Comparison of ENCODE assay signal across 8 cellular contexts in the genomic region with DNA sequence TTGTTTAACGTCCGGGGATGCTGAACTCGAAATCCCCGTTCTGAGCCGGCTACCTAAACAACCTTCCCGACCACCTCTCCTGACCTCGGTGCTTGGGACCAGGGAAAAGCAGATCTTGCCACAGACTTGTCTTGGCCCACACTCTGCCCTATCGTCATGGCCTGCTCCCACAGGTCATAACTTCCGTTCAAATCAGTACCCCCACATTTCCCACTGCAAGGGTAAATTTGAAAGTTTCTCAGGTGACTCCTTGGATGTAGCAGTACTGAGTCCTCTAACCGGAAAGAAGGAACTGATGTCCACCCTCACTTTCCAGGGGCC. TPM values are rescaled to one million over a fixed set of nuclear protein-coding genes. Genes with fewer than 3 reads are reported as not detected.
DNase-seq lines count a peak whose midpoint lies in the region; ATAC-seq and TF ChIP-seq lines count a peak whose summit lies in the region.

No MANE protein-coding gene starts in this region.

- H3K9me3 ChIP-seq in OCI-LY7 (ENCODE audit: low read length) (no peaks in the 10 kb centered on the region), esophagus squamous epithelium (no peaks in the 10 kb centered on the region)

- H3K9ac ChIP-seq in rectal smooth muscle tissue (ENCODE audit: low read length), result peak overlapping the region; percentile 39

- peaks cover 36% of the 10 kb centered on the region for H3K4me1 ChIP-seq in OCI-LY7 (ENCODE audit: insufficient read depth, low read length, poor library complexity, severe bottlenecking)
- peaks cover 19 to 46% (median 29%) of the 10 kb centered on the region in 3 donors for H3K4me1 ChIP-seq in esophagus squamous epithelium
- peaks cover 4% of the 10 kb centered on the region for H3K4me1 ChIP-seq in rectal smooth muscle tissue (ENCODE audit: control insufficient read depth, insufficient read depth, low read length)

- no peaks in the 10 kb centered on the region for H4K20me1 ChIP-seq in OCI-LY7 (ENCODE audit: insufficient read depth, low read length)

- peak; percentile 7 for ATAC-seq in GM21526 (IDR thresholded peaks at IDR 0.05; ENCODE audit: low FRiP score, unreplicated experiment)

- no peaks in the 10 kb centered on the region for H3K27me3 ChIP-seq in esophagus squamous epithelium
- no peaks in the 10 kb centered on the region for H3K27me3 ChIP-seq in rectal smooth muscle tissue (ENCODE audit: control insufficient read depth, insufficient read depth, low read length)

- H2AFZ ChIP-seq in OCI-LY7 (ENCODE audit: low read length), result no peak overlapping the region

- CTCF ChIA-PET in OCI-LY7 (lab: Charles Lee; ENCODE audit: unreplicated experiment), result interaction anchor here (0.7 kb wide), 1 partner anchor 88 kb away, joined by 3 read pairs; no protein-coding TSS in a partner anchor

- 6 to 7% methylated on average over 10 of the region's 10 CpGs for WGBS in esophagus squamous epithelium, 2 donors

- H3K4me3 ChIP-seq in OCI-LY7 (ENCODE audit: low read depth, low read length, poor library complexity, severe bottlenecking), result peak overlapping the region; percentile 62
- H3K4me3 ChIP-seq in esophagus squamous epithelium, result peak overlapping the region; percentile 13 to 82 (median 72)
- peak overlapping the region; percentile 59 for H3K4me3 ChIP-seq in rectal smooth muscle tissue (ENCODE audit: low read length)

- intact Hi-C loops in OCI-LY7 (cut with micrococcal nuclease; ENCODE audit: unreplicated experiment), result loop anchor here (5.0 kb wide), 1 partner anchor 47 kb away; the partner anchor contains the start of gene LRP10
- intact Hi-C loops in esophagus squamous epithelium (cut with DNase I), result no loop called here

- BruUV-seq in OCI-LY7 (replicated peaks; lab: Mats Ljungman, UMichigan), result TSS peak; percentile 87

- H3K36me3 ChIP-seq in OCI-LY7 (ENCODE audit: insufficient read depth, low read length) (peaks cover 76% of the 10 kb centered on the region), esophagus squamous epithelium (peaks cover 21 to 60% (median 23%) of the 10 kb centered on the region in 3 donors), rectal smooth muscle tissue (ENCODE audit: control insufficient read depth, insufficient read depth, low read length) (peaks cover 27% of the 10 kb centered on the region)

- DNase-seq in OCI-LY7 (ENCODE audit: low spot score), result no peak
- no peak for DNase-seq in esophagus squamous epithelium (lab: John Stamatoyannopoulos, UW)
- no peak for DNase-seq in NCI-H510A treated with DMSO at 0.1 percent for 48 hours (lab: John Stamatoyannopoulos, UW)
- DNase-seq in GDM1 (lab: John Stamatoyannopoulos, UW), result no peak
- no peak for DNase-seq in DMS53 treated with DMSO at 0.1 percent for 48 hours (lab: John Stamatoyannopoulos, UW; ENCODE audit: unreplicated experiment)
- DNase-seq in NCI-H146 treated with DMSO at 0.1 percent for 48 hours (lab: John Stamatoyannopoulos, UW; ENCODE audit: unreplicated experiment), result no peak

- TF ChIP-seq CTCF in OCI-LY7 (conservative IDR thresholded peaks at IDR 0.05; ENCODE audit: low read length) (no peak), esophagus squamous epithelium (IDR thresholded peaks at IDR 0.05) (no peak)

- peak overlapping the region; percentile 82 for H3K4me2 ChIP-seq in OCI-LY7 (ENCODE audit: low read length)

- POLR2A ChIA-PET in OCI-LY7 (lab: Charles Lee), result interaction anchor here (0.6 to 6.3 kb wide), 6 partner anchors 9 to 88 kb away, joined by 3 to 61 read pairs (median 4); partner anchors contain the start of gene PRMT5

- H3K9me2 ChIP-seq in OCI-LY7 (ENCODE audit: insufficient read depth, low read length), result no peaks in the 10 kb centered on the region

- no peak for TF ChIP-seq POLR2A in esophagus squamous epithelium (IDR thresholded peaks at IDR 0.05)

- H3K79me2 ChIP-seq in OCI-LY7 (ENCODE audit: insufficient read depth, low read depth, low read length), result peaks cover 40% of the 10 kb centered on the region

- H3K27ac ChIP-seq in OCI-LY7 (ENCODE audit: low read depth, low read length, poor library complexity, severe bottlenecking) (peak overlapping the region; percentile 78), esophagus squamous epithelium (peak overlapping the region; percentile 74 to 97 (median 94)), rectal smooth muscle tissue (ENCODE audit: low read depth, low read length) (peak overlapping the region; percentile 85)

RNA-seq across cellular contexts. Expression of gene RBM23, which starts 0.6 kb away (rescaled TPM):
- 81.0 and 106 TPM in 2 replicates for total RNA-seq in OCI-LY7 (2014; rRNA removed; shearing (Covaris generic))
- total RNA-seq in OCI-LY7 (2022) (90.1 and 91.0 TPM in 2 replicates), esophagus squamous epithelium (100 to 1,000 TPM in 1 of 4 donors, 10 to 100 TPM in 3; 40.0 to 101 (median 58.9) TPM)

RNA-seq across cellular contexts. Expression of gene PRMT5, which starts 9.6 kb away (rescaled TPM):
- total RNA-seq in OCI-LY7 (2014; rRNA removed; shearing (Covaris generic)), result 82.2 and 93.1 TPM in 2 replicates
- total RNA-seq in OCI-LY7 (2022), result 124 and 135 TPM in 2 replicates
- 10 to 100 TPM; 36.5 to 75.0 (median 66.1) TPM for total RNA-seq in esophagus squamous epithelium

RNA-seq across cellular contexts. Expression of gene REM2, which starts 36.5 kb away (rescaled TPM):
- 1.1 and 5.7 TPM in 2 replicates for total RNA-seq in OCI-LY7 (2014; rRNA removed; shearing (Covaris generic))
- total RNA-seq in OCI-LY7 (2022) (1.5 and 2.1 TPM in 2 replicates), esophagus squamous epithelium (under 1 TPM; 0.19 to 0.83 (median 0.32) TPM)

RNA-seq across cellular contexts. Expression of gene HAUS4, which starts 37.3 kb away (rescaled TPM):
- total RNA-seq in OCI-LY7 (2014; rRNA removed; shearing (Covaris generic)), result 105 and 126 TPM in 2 replicates
- total RNA-seq in OCI-LY7 (2022), result 96.7 and 103 TPM in 2 replicates
- 10 to 100 TPM; 27.6 to 44.3 (median 33.6) TPM for total RNA-seq in esophagus squamous epithelium

RNA-seq across cellular contexts. Expression of gene LRP10, which starts 48.0 kb away (rescaled TPM):
- 19.0 and 25.5 TPM in 2 replicates for total RNA-seq in OCI-LY7 (2014; rRNA removed; shearing (Covaris generic))
- total RNA-seq in OCI-LY7 (2022) (53.3 and 55.1 TPM in 2 replicates), esophagus squamous epithelium (100 to 1,000 TPM; 111 to 314 (median 128) TPM)
